Comparison of ENCODE assay signal across 23 cellular contexts in the genomic region with DNA sequence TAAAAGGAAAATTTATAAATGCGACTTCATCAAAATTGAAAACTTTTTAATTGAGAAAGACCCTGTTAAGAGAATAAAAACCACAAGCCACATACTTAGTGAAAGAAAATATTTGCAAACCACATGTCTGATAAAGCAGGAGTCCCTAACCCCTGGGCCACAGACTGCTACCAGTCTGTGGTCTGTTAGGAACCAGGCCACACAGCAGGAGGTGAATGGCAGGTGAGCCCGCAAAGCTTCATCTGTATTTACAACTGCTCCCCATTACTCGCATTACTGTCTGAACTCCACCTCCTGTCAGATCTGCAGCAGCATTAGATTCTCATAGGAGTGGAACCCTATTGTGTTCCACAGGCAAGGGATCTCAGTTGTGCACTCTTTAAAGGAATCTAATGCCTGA.
"Had no signal": no experiment of that assay in that cellular context is flagged by ENCODE, and none has a peak within 500 bp of the region (broad histone marks: within the 10 kb centered on the region; RNA-seq: fewer than 3 reads in every experiment).

No MANE protein-coding gene starts in this region.

- ATAC-seq: effector memory CD8-positive, alpha-beta T cell; gastroesophageal sphincter; left cardiac atrium; lower lobe of right lung; sciatic nerve; stimulated activated naive B cell treated with anti-CD40 and anti-IgM and Interleukin-4, amounts not matched to agents 10 μg/mL and 1 μg/mL and 100 μg/mL, for 72 hours; upper lobe of right lung had no signal

- H3K36me3 Mint-ChIP-seq: mesothelial cell of epicardium had no signal

- H3K36me3 ChIP-seq: esophagus squamous epithelium, gastroesophageal sphincter, left ventricle myocardium inferior, lower lobe of right lung, spleen, tibial nerve, upper lobe of right lung, vagina had no signal

- H3K4me3 ChIP-seq: esophagus squamous epithelium, gastroesophageal sphincter, left ventricle myocardium inferior, lower lobe of right lung, spleen, testis, tibial nerve, upper lobe of right lung, vagina had no signal

- H3K9me3 Mint-ChIP-seq: effector memory CD8-positive, alpha-beta T cell; memory B cell; mesothelial cell of epicardium; stimulated activated naive B cell treated with anti-CD40 and anti-IgM and Interleukin-4, amounts not matched to agents 10 μg/mL and 1 μg/mL and 100 μg/mL, for 72 hours; stimulated activated naive CD8-positive, alpha-beta T cell treated with anti-CD3 and anti-CD28 coated beads, Interleukin-15, amount 100 ng/mL, for 72 hours had no signal

- H3K4me3 Mint-ChIP-seq: effector memory CD8-positive, alpha-beta T cell; memory B cell; mesothelial cell of epicardium; naive B cell; nephron; stimulated activated naive B cell treated with anti-CD40 and anti-IgM and Interleukin-4, amounts not matched to agents 10 μg/mL and 1 μg/mL and 100 μg/mL, for 72 hours; stimulated activated naive CD8-positive, alpha-beta T cell treated with anti-CD3 and anti-CD28 coated beads, Interleukin-15, amount 100 ng/mL, for 72 hours had no signal

- H3K9me3 ChIP-seq: esophagus squamous epithelium, gastroesophageal sphincter, left ventricle myocardium inferior, lower lobe of right lung, testis, tibial nerve, upper lobe of right lung, vagina had no signal

- H3K27me3 Mint-ChIP-seq: stimulated activated naive B cell treated with anti-CD40 and anti-IgM and Interleukin-4, amounts not matched to agents 10 μg/mL and 1 μg/mL and 100 μg/mL, for 72 hours; stimulated activated naive CD8-positive, alpha-beta T cell treated with anti-CD3 and anti-CD28 coated beads, Interleukin-15, amount 100 ng/mL, for 72 hours had no signal

- H3K27ac Mint-ChIP-seq: effector memory CD8-positive, alpha-beta T cell; memory B cell; mesothelial cell of epicardium; naive B cell; nephron; stimulated activated naive B cell treated with anti-CD40 and anti-IgM and Interleukin-4, amounts not matched to agents 10 μg/mL and 1 μg/mL and 100 μg/mL, for 72 hours; stimulated activated naive CD8-positive, alpha-beta T cell treated with anti-CD3 and anti-CD28 coated beads, Interleukin-15, amount 100 ng/mL, for 72 hours had no signal

- H3K4me1 Mint-ChIP-seq: memory B cell; mesothelial cell of epicardium; naive B cell; nephron; stimulated activated naive B cell treated with anti-CD40 and anti-IgM and Interleukin-4, amounts not matched to agents 10 μg/mL and 1 μg/mL and 100 μg/mL, for 72 hours; stimulated activated naive CD8-positive, alpha-beta T cell treated with anti-CD3 and anti-CD28 coated beads, Interleukin-15, amount 100 ng/mL, for 72 hours had no signal

- DNase-seq: effector memory CD8-positive, alpha-beta T cell; esophagus squamous epithelium; foreskin fibroblast; kidney; left cardiac atrium; left ventricle myocardium inferior; lower lobe of right lung; naive B cell; spleen; stimulated activated CD4-positive, alpha-beta T cell treated with anti-CD3 and anti-CD28 coated beads, Interleukin-15, amount 100 ng/mL, for 24 hours; stimulated activated CD4-positive, alpha-beta T cell treated with anti-CD3 and anti-CD28 coated beads, Interleukin-1b, Interleukin-23, amount 100 ng/mL, for 48 hours; stimulated activated CD4-positive, alpha-beta T cell treated with anti-CD3 and anti-CD28 coated beads, Interleukin-4, amount 100 ng/mL, for 24 hours; stimulated activated naive B cell treated with anti-CD40 and anti-IgM and Interleukin-4, amounts not matched to agents 10 μg/mL and 1 μg/mL and 100 μg/mL, for 72 hours; stimulated activated naive CD8-positive, alpha-beta T cell treated with anti-CD3 and anti-CD28 coated beads, Interleukin-15, amount 100 ng/mL, for 72 hours; testis; upper lobe of right lung had no signal

- H3K4me1 ChIP-seq: esophagus squamous epithelium, gastroesophageal sphincter, left ventricle myocardium inferior, lower lobe of right lung, spleen, testis, tibial nerve, upper lobe of right lung, vagina had no signal

- H3K27me3 ChIP-seq: esophagus squamous epithelium, gastroesophageal sphincter, spleen, testis, tibial nerve, upper lobe of right lung, vagina had no signal

- H3K27ac ChIP-seq: esophagus squamous epithelium, gastroesophageal sphincter, left ventricle myocardium inferior, lower lobe of right lung, spleen, testis, tibial nerve, upper lobe of right lung, vagina had no signal
